Comparison of ENCODE assay signal across 10 cellular contexts in genomic region chr7:39686261-39686924, GRCh38.
DNase-seq lines count a peak whose midpoint lies in the region; ATAC-seq, FAIRE-seq and TF ChIP-seq lines count a peak whose summit lies in the region.
"Had no signal": no experiment of that assay in that cellular context is flagged by ENCODE, and none has a peak within 500 bp of the region (broad histone marks: within the 10 kb centered on the region; RNA-seq: fewer than 3 reads in every experiment).

No MANE protein-coding gene starts in this region.

- no peak overlapping the region for H3K4me3 ChIP-seq in GM12878

- TF ChIP-seq CTCF in GM12878 (IDR thresholded peaks at IDR 0.05 in 2 of 3, conservative IDR thresholded peaks at IDR 0.05 in 1 of 3; ENCODE audit: control insufficient read depth in 2 of 3, extremely low read depth in 1 of 3, insufficient read depth in 1 of 3, low read depth in 3 of 3, low read length in 3 of 3), result no peak

- TF ChIP-seq POLR2A in GM12878 (IDR thresholded peaks at IDR 0.05; ENCODE audit: low read depth, low read length), result no peak

- no peaks in the 10 kb centered on the region for H4K20me1 ChIP-seq in GM12878 (ENCODE audit: control insufficient read depth, insufficient read depth)

- no TSS peak for BruUV-seq in GM12878 (replicated peaks; lab: Mats Ljungman, UMichigan)

- peaks cover 1 to 10% of the 10 kb centered on the region in 2 experiments; a peak in 2 of 4 replicates for H3K36me3 ChIP-seq in GM12878 (ENCODE audit: control insufficient read depth in 2 of 2, insufficient read depth in 2 of 2, low read length in 1 of 2)

- H3K4me2 ChIP-seq in GM12878 (ENCODE audit: control insufficient read depth, insufficient read depth), result 0 out of 2 replicates have a peak overlapping the region, but pooled peaks have one; percentile 35
- H3K4me2 ChIP-seq: KMS-11 had no signal

- RAD21 ChIA-PET in GM12878 (lab: Charles Lee; ENCODE audit: unreplicated experiment), result interaction anchor here (0.7 to 2.8 kb wide), 10 partner anchors 14 to 105 kb away, joined by 3 to 13 read pairs (median 4); no protein-coding TSS in a partner anchor

- H3K9me3 ChIP-seq in GM12878 (replicated peaks; ENCODE audit: control insufficient read depth, insufficient read depth, low read length), result no peaks in the 10 kb centered on the region

- POLR2A ChIA-PET in GM12878 (lab: Charles Lee), result interaction anchor here (1.3 to 2.0 kb wide), 4 partner anchors 20 to 66 kb away, joined by 3 to 14 read pairs (median 10); no protein-coding TSS in a partner anchor

- H3K79me2 ChIP-seq in GM12878 (ENCODE audit: control insufficient read depth, insufficient read depth, low read length), result peaks cover 6% of the 10 kb centered on the region

- H3K9ac ChIP-seq in GM12878 (ENCODE audit: control insufficient read depth, insufficient read depth, low read length), result no peak overlapping the region
- H3K9ac ChIP-seq: KMS-11 had no signal

- 0 out of 4 replicates have a peak, but pooled peaks of 1 of the 2 experiments have one; percentile 25 for TF ChIP-seq EP300 in GM12878 (IDR thresholded peaks at IDR 0.05; ENCODE audit: borderline replicate concordance in 1 of 2, control insufficient read depth in 1 of 2, low read depth in 2 of 2, low read length in 2 of 2)

- intact Hi-C loops in GM12878 (cut with micrococcal nuclease; ENCODE audit: unreplicated experiment), result loop anchor here (1.0 kb wide), 1 partner anchor 47 kb away; no protein-coding TSS in a partner anchor

- H2AFZ ChIP-seq in GM12878 (ENCODE audit: control insufficient read depth, low read depth, low read length), result no peak overlapping the region

- TF ChIP-seq RAD21 in GM12878 (IDR thresholded peaks at IDR 0.05; ENCODE audit: insufficient read depth, low read depth, low read length), result no peak

- CTCF ChIA-PET in GM12878 (lab: Yijun Ruan, JAX), result interaction anchor here (0.9 to 1.9 kb wide), 3 partner anchors 60 to 106 kb away, joined by 3 to 9 read pairs (median 5); no protein-coding TSS in a partner anchor

- in situ Hi-C loops in GM12878 (cut with MboI) (no loop called here), G401 (cut with HindIII; ENCODE audit: low sequenced_read_pairs) (no loop called here)

- H3K27ac ChIP-seq in GM12878 (ENCODE audit: control insufficient read depth, insufficient read depth), result 0 out of 2 replicates have a peak overlapping the region, but pooled peaks have one; percentile 22
- H3K27ac ChIP-seq: KMS-11 had no signal

- H3K27me3 ChIP-seq in GM12878 (replicated peaks in 1 of 2; ENCODE audit: control insufficient read depth in 2 of 2, insufficient read depth in 2 of 2, low read length in 1 of 2), result no peaks in the 10 kb centered on the region

- FAIRE-seq in GM12878 (lab: Jason Lieb, UNC), result no peak

- ATAC-seq in GM19351 (IDR thresholded peaks at IDR 0.05; ENCODE audit: unreplicated experiment) (peak; percentile 94), HG03060 (IDR thresholded peaks at IDR 0.05; ENCODE audit: low read depth, unreplicated experiment) (peak; percentile 65), GM12878 (peak; percentile 94)

- SMC1A ChIA-PET in GM12878 (lab: Charles Lee; ENCODE audit: uncharacterized antibody, unreplicated experiment), result interaction anchor here (0.7 to 2.2 kb wide), 18 partner anchors 10 to 106 kb away, joined by 3 to 6 read pairs (median 3); partner anchors contain the start of gene RALA

- peaks cover 9% of the 10 kb centered on the region for H3K4me1 ChIP-seq in GM12878 (ENCODE audit: control insufficient read depth, insufficient read depth, low read length)

- WGBS in GM12878 (ENCODE audit: insufficient coverage, insufficient replicate concordance, low lambda C conversion rate, missing lambda C conversion rate), result 9% methylated on average over 3 of the region's 3 CpGs

- DNase-seq in EH (ENCODE audit: low read depth), result peak; percentile 80
- peak; percentile 47 for DNase-seq in GM12878 (ENCODE audit: low read depth, low spot score)
- no peak for DNase-seq in NCI-H1694 treated with DMSO at 0.1 percent for 48 hours (lab: John Stamatoyannopoulos, UW)
- DNase-seq in ecto neural progenitor cell (ENCODE audit: low spot score), result no peak
- DNase-seq in G401 (ENCODE audit: low spot score), result no peak
- DNase-seq in NCI-H2227 treated with DMSO at 0.1 percent for 48 hours (lab: John Stamatoyannopoulos, UW), result no peak
- DNase-seq: cortex of kidney had no signal

TF ChIP-seq in GM12878, 131 proteins besides CTCF, POLR2A, EP300 and RAD21 (continues in another document):
- 0 out of 2 replicates have a peak, but pooled peaks have one; percentile 24 for TF ChIP-seq IRF4 (IDR thresholded peaks at IDR 0.05; ENCODE audit: low read depth, low read length)
- TF ChIP-seq CREB1 (IDR thresholded peaks at IDR 0.05; ENCODE audit: low read depth), result no peak; the same call in 1 of the 2 replicates
- no peak for TF ChIP-seq SUPT20H (IDR thresholded peaks at IDR 0.05; ENCODE audit: borderline replicate concordance, control insufficient read depth, low read depth, low read length)
- TF ChIP-seq CEBPB (IDR thresholded peaks at IDR 0.05; ENCODE audit: borderline replicate concordance in 1 of 2, low read depth in 2 of 2, low read length in 2 of 2), result peak in 1 of 2 experiments; percentile 42; a peak in 1 of 4 replicates
- TF ChIP-seq YY1 (IDR thresholded peaks at IDR 0.05; ENCODE audit: low read depth, low read length), result peak; percentile 85
- TF ChIP-seq SPI1 (IDR thresholded peaks at IDR 0.05; ENCODE audit: borderline replicate concordance, insufficient read depth, low read depth, low read length), result no peak
- no peak for TF ChIP-seq SREBF2 (IDR thresholded peaks at IDR 0.05; ENCODE audit: low read length)
- TF ChIP-seq CEBPZ (IDR thresholded peaks at IDR 0.05; ENCODE audit: low read depth, low read length), result no peak
- TF ChIP-seq PBX3 (IDR thresholded peaks at IDR 0.05; ENCODE audit: insufficient replicate concordance, low read depth, low read length), result no peak
- TF ChIP-seq ZNF384 (IDR thresholded peaks at IDR 0.05; ENCODE audit: borderline replicate concordance, low read depth, low read length), result no peak
- TF ChIP-seq TBL1XR1 (IDR thresholded peaks at IDR 0.05; ENCODE audit: low read depth, low read length), result no peak
- TF ChIP-seq REST (IDR thresholded peaks at IDR 0.05; ENCODE audit: low read depth, low read length), result no peak

Comparison
In these comparisons a context has a peak if more than half of its experiments do, and no peak if none do; other contexts are left out.
1. DNase-seq: peak in EH (single experiment) and GM12878 (single experiment); none in NCI-H1694 treated with DMSO at 0.1 percent for 48 hours (single experiment), ecto neural progenitor cell (single experiment), G401 (single experiment) and NCI-H2227 treated with DMSO at 0.1 percent for 48 hours (single experiment).
2. Peak in every context shown above with its lines, with median percentiles within 50 percentile points of each other: ATAC-seq.